In genomic region chr2:119536209-119536608, GRCh38 we compare ENCODE assay signal across 19 cellular contexts. TPM values are rescaled to one million over a fixed set of nuclear protein-coding genes. Genes with fewer than 3 reads are reported as not detected.
A peak's percentile ranks its signal among the peaks of the same experiment; 100 is the strongest.
DNase-seq lines count a peak whose midpoint lies in the region; ATAC-seq and TF ChIP-seq lines count a peak whose summit lies in the region.
"Had no signal": no experiment of that assay in that cellular context is flagged by ENCODE, and none has a peak within 500 bp of the region (broad histone marks: within the 10 kb centered on the region; RNA-seq: fewer than 3 reads in every experiment).

No MANE protein-coding gene starts in this region.

- peaks cover 21% of the 10 kb centered on the region for H3K27me3 Mint-ChIP-seq in neural crest cell (ENCODE audit: low read depth)

- peak; percentile 26 for DNase-seq in COLO668 (lab: John Stamatoyannopoulos, UW; ENCODE audit: unreplicated experiment)
- DNase-seq in body of pancreas, result no peak
- DNase-seq in neural crest cell (ENCODE audit: low read depth, low spot score), result no peak
- no peak for DNase-seq in CD1c-positive myeloid dendritic cell (ENCODE audit: extremely low spot score)
- DNase-seq in left cardiac atrium, result no peak
- no peak for DNase-seq in GM03348 (ENCODE audit: low spot score)
- DNase-seq in activated CD4-positive, alpha-beta T cell treated with anti-CD3 and anti-CD28 coated beads for 4 hours, result no peak
- DNase-seq: CD8-positive, alpha-beta T cell; EL; NCI-H1105; NCI-H1694; NCI-H2081 treated with DMSO at 0.1 percent for 48 hours; NCI-H510A; Peyer's patch had no signal

- POLR2A ChIA-PET in HEK293 (lab: Yijun Ruan, JAX), result no interaction called here

- H3K9me3 ChIP-seq in HEK293 (ENCODE audit: control insufficient read depth, insufficient read depth, low read depth, low read length), result no peaks in the 10 kb centered on the region
- peaks cover 0 to 7% (median 0%) of the 10 kb centered on the region in 3 donors for H3K9me3 ChIP-seq in body of pancreas
- H3K9me3 ChIP-seq: A549 had no signal

- H3K36me3 Mint-ChIP-seq in neural crest cell (ENCODE audit: low read depth), result peaks cover 5% of the 10 kb centered on the region
- H3K36me3 Mint-ChIP-seq: CD8-positive, alpha-beta T cell had no signal

- no peaks in the 10 kb centered on the region; the same call in 1 of the 2 replicates for H3K4me1 ChIP-seq in HEK293 (ENCODE audit: control insufficient read depth, insufficient read depth, low read length)
- peaks cover 9% of the 10 kb centered on the region for H3K4me1 ChIP-seq in body of pancreas
- H3K4me1 ChIP-seq: A549, BLaER1, Peyer's patch had no signal

- TF ChIP-seq CTCF in HEK293 (tag by site-specific recombination; IDR thresholded peaks at IDR 0.05) (no peak), body of pancreas (IDR thresholded peaks at IDR 0.05) (no peak), neural crest cell (conservative IDR thresholded peaks at IDR 0.05) (no peak)

- peak in 1 of 3 donors; percentile 3 for TF ChIP-seq POLR2A in body of pancreas (IDR thresholded peaks at IDR 0.05)

- no peak overlapping the region for H3K27ac ChIP-seq in HEK293 (ENCODE audit: extremely low read depth, low read depth, low read length)
- peak overlapping the region in 3 of 4 donors; percentile 60 to 66 (median 62) for H3K27ac ChIP-seq in body of pancreas
- H3K27ac ChIP-seq: A549, BLaER1, Peyer's patch had no signal

- H3K4me3 Mint-ChIP-seq in neural crest cell, result peak overlapping the region; percentile 2
- H3K4me3 Mint-ChIP-seq: CD8-positive, alpha-beta T cell had no signal

- H3K4me3 ChIP-seq in HEK293 (ENCODE audit: low read depth, low read length) (no peak overlapping the region), body of pancreas (no peak overlapping the region)
- H3K4me3 ChIP-seq: A549, BLaER1, Peyer's patch had no signal

- WGBS in body of pancreas, 2 donors, result 44 to 57% methylated on average over 6 of the region's 6 CpGs

- intact Hi-C loops in body of pancreas (cut with DNase I), result no loop called here
- intact Hi-C loops in left cardiac atrium (cut with DNase I), result no loop called here

- H3K27me3 ChIP-seq in body of pancreas, result no peaks in the 10 kb centered on the region
- H3K27me3 ChIP-seq: BLaER1, Peyer's patch had no signal

- peaks cover 15% of the 10 kb centered on the region for H3K4me1 Mint-ChIP-seq in neural crest cell

- CTCF ChIA-PET in HEK293 (lab: Yijun Ruan, JAX), result no interaction called here

- H3K36me3 ChIP-seq in HEK293 (ENCODE audit: control insufficient read depth in 2 of 2, insufficient read depth in 1 of 2, low read length in 2 of 2), result no peaks in the 10 kb centered on the region
- no peaks in the 10 kb centered on the region for H3K36me3 ChIP-seq in body of pancreas (replicated peaks in 1 of 2; ENCODE audit: insufficient read depth in 1 of 2, low read depth in 2 of 2)
- H3K36me3 ChIP-seq: BLaER1, Peyer's patch had no signal

- ATAC-seq in body of pancreas, result peak; percentile 70
- no peak for ATAC-seq in left cardiac atrium
- ATAC-seq: A549; CD8-positive, alpha-beta T cell; Right ventricle myocardium inferior had no signal

- peak overlapping the region; percentile 54 for H3K27ac Mint-ChIP-seq in neural crest cell (ENCODE audit: unreplicated experiment)
- H3K27ac Mint-ChIP-seq: CD8-positive, alpha-beta T cell had no signal

- H3K9me3 Mint-ChIP-seq in neural crest cell, result peaks cover 8% of the 10 kb centered on the region

TF ChIP-seq in HEK293, 187 proteins besides CTCF, POLR2A, EP300 and RAD21:
- TF ChIP-seq ZBTB48 (tag by site-specific recombination; IDR thresholded peaks at IDR 0.05) (no peak), ZNF488 (tag by site-specific recombination; IDR thresholded peaks at IDR 0.05) (0 out of 2 replicates have a peak, but pooled peaks have one; percentile 37), ZNF658 (tag by site-specific recombination; IDR thresholded peaks at IDR 0.05) (no peak), GLIS2 (tag by site-specific recombination; IDR thresholded peaks at IDR 0.05) (no peak), HOXD13 (CRISPR knock-in tag; IDR thresholded peaks at IDR 0.05; ENCODE audit: borderline replicate concordance) (no peak), OSR2 (tag by site-specific recombination; IDR thresholded peaks at IDR 0.05) (0 out of 2 replicates have a peak, but pooled peaks have one; percentile 49), ZNF366 (tag by site-specific recombination; conservative IDR thresholded peaks at IDR 0.05) (no peak), ZIC2 (tag by site-specific recombination; IDR thresholded peaks at IDR 0.05) (peak; percentile 40), ZNF843 (tag by site-specific recombination; IDR thresholded peaks at IDR 0.05) (peak; percentile 73; the same call in 1 of the 2 replicates), ZNF544 (tag by site-specific recombination; IDR thresholded peaks at IDR 0.05) (no peak), ZBTB44 (tag by site-specific recombination; IDR thresholded peaks at IDR 0.05) (no peak), ZNF510 (tag by site-specific recombination; IDR thresholded peaks at IDR 0.05; ENCODE audit: insufficient replicate concordance) (no peak), FEZF1 (tag by site-specific recombination; IDR thresholded peaks at IDR 0.05) (peak; percentile 79), ZNF398 (tag by site-specific recombination; IDR thresholded peaks at IDR 0.05) (peak; percentile 65)
TF ChIP-seq in HEK293: peak in this region for 6.

RNA-seq across cellular contexts. Expression of gene CFAP221, which starts 8.0 kb away (rescaled TPM):
- total RNA-seq in body of pancreas (10 to 100 TPM; 12.2 to 21.5 TPM), neural crest cell (2.0 and 3.0 TPM in 2 replicates), left cardiac atrium (under 1 TPM; 0.91 to 0.97 TPM)
- total RNA-seq: CD8-positive, alpha-beta T cell had no signal

RNA-seq across cellular contexts. Expression of gene SCTR, which starts 11.9 kb away (rescaled TPM):
- total RNA-seq in body of pancreas (100 to 1,000 TPM in 1 of 2 donors, 10 to 100 TPM in 1; 69.0 to 183 TPM), neural crest cell (not detected in 2 replicates), left cardiac atrium (under 1 TPM in 1 of 2 donors, not detected in 1; 0.32 TPM)
- total RNA-seq: CD8-positive, alpha-beta T cell; H1 had no signal

Comparison
In these comparisons a context has a peak if more than half of its experiments do, and no peak if none do; other contexts are left out.
1. RNA of gene SCTR, which starts 11.9 kb away (total RNA-seq): 69.0 to 183 TPM in body of pancreas; 0.32 TPM in left cardiac atrium and not detected in neural crest cell; every median in the first group is over 10 times any median in the second.